In genomic region chr4:103024996-103025395, GRCh38 we compare ENCODE assay signal across 37 cellular contexts. TPM values are rescaled to one million over a fixed set of nuclear protein-coding genes. Genes with fewer than 3 reads are reported as not detected.
"Had no signal": no experiment of that assay in that cellular context is flagged by ENCODE, and none has a peak within 500 bp of the region (broad histone marks: within the 10 kb centered on the region; RNA-seq: fewer than 3 reads in every experiment).

No MANE protein-coding gene starts in this region.

- H3K9me3 Mint-ChIP-seq: activated B cell treated with CpG ODN at 0.5 μM for 24 hours; activated CD4-positive, alpha-beta memory T cell treated with anti-CD3 and anti-CD28 coated beads for 36 hours; activated CD4-positive, alpha-beta T cell treated with anti-CD3 and anti-CD28 coated beads, Interleukin-2, amount 10 ng/mL, durations not matched to agents 7 days and 5 days; activated CD8-positive, alpha-beta T cell treated with anti-CD3 and anti-CD28 coated beads for 36 hours; activated naive CD4-positive, alpha-beta T cell treated with anti-CD3 and anti-CD28 coated beads for 36 hours; activated naive CD4-positive, alpha-beta T cell treated with anti-CD3 and anti-CD28 coated beads, Interleukin-2, amount 50 U/mL, for 72 hours; activated naive CD8-positive, alpha-beta T cell treated with anti-CD3 and anti-CD28 coated beads for 36 hours; activated T-cell treated with anti-CD3 and anti-CD28 coated beads, Interleukin-2, amount 50 U/mL, for 4 hours; activated T-cell treated with anti-CD3 and anti-CD28 coated beads, Interleukin-2, amount 50 U/mL, for 72 hours; activated T-helper 1 cell treated with anti-CD3 and anti-CD28 coated beads, Interleukin-12 subunit alpha, Interleukin-12 subunit beta, Interleukin-2, Interleukin-4 antibody, amounts not matched to agents 30 ng/mL and 10 ng/mL and 1 ng/mL, durations not matched to agents 14 hours and 24 hours and 36 hours; activated T-helper 17 cell treated with anti-CD3 and anti-CD28 coated beads, Interleukin-2, amount 50 U/mL, for 72 hours; T-helper 1 cell treated with Interleukin-12 subunit alpha and Interleukin-12 subunit beta and Interleukin-4 antibody, amounts not matched to agents 30 μg/mL and 1 μg/mL, for 36 hours; T-helper 2 cell treated with Interferon-gamma antibody and Interleukin-4, amounts not matched to agents 5 μg/mL and 100 μg/mL, for 36 hours had no signal

- H3K27me3 Mint-ChIP-seq: activated B cell treated with CpG ODN at 0.5 μM for 24 hours; activated CD4-positive, alpha-beta memory T cell treated with anti-CD3 and anti-CD28 coated beads for 36 hours; activated CD4-positive, alpha-beta T cell treated with anti-CD3 and anti-CD28 coated beads, Interleukin-2, amount 10 ng/mL, durations not matched to agents 7 days and 5 days; activated CD8-positive, alpha-beta T cell treated with anti-CD3 and anti-CD28 coated beads for 36 hours; activated naive CD8-positive, alpha-beta T cell treated with anti-CD3 and anti-CD28 coated beads for 36 hours; activated T-helper 17 cell treated with anti-CD3 and anti-CD28 coated beads, Interleukin-2, amount 50 U/mL, for 72 hours had no signal

- H3K9me3 ChIP-seq: adrenal gland, body of pancreas, breast epithelium had no signal

- H3K4me1 ChIP-seq: adrenal gland, breast epithelium had no signal

- DNase-seq: activated B cell treated with CpG ODN at 0.5 μM for 24 hours; activated CD4-positive, alpha-beta memory T cell treated with anti-CD3 and anti-CD28 coated beads for 36 hours; activated CD4-positive, alpha-beta T cell treated with anti-CD3 and anti-CD28 coated beads for 4 hours; activated CD4-positive, alpha-beta T cell treated with anti-CD3 and anti-CD28 coated beads, Interleukin-2, amount 10 ng/mL, durations not matched to agents 7 days and 5 days; activated CD4-positive, alpha-beta T cell treated with anti-CD3 and anti-CD28 coated beads, Interleukin-2, amount 50 U/mL, for 4 hours; activated CD4-positive, CD25-positive, alpha-beta regulatory T cell treated with anti-CD3 and anti-CD28 coated beads, Interleukin-2, amount 50 U/mL, for 72 hours; activated CD8-positive, alpha-beta memory T cell treated with anti-CD3 and anti-CD28 coated beads, Interleukin-2, amount 50 U/mL, for 4 hours; activated CD8-positive, alpha-beta T cell treated with anti-CD3 and anti-CD28 coated beads for 36 hours; activated effector memory CD4-positive, alpha-beta T cell treated with anti-CD3 and anti-CD28 coated beads, Interleukin-2, amount 50 U/mL, for 16 hours; activated gamma-delta T cell treated with Interleukin-2 at 50 U/mL for 16 hours; activated naive CD4-positive, alpha-beta T cell; activated naive CD4-positive, alpha-beta T cell treated with anti-CD3 and anti-CD28 coated beads for 36 hours; activated naive CD4-positive, alpha-beta T cell treated with anti-CD3 and anti-CD28 coated beads, Interleukin-2, amount 50 U/mL, for 16 hours; activated naive CD8-positive, alpha-beta T cell treated with anti-CD3 and anti-CD28 coated beads for 36 hours; activated T-cell treated with anti-CD3 and anti-CD28 coated beads for 4 hours; activated T-cell treated with anti-CD3 and anti-CD28 coated beads, Interleukin-2, amount 50 U/mL, for 1 hour; activated T-cell treated with anti-CD3 and anti-CD28 coated beads, Interleukin-2, amount 50 U/mL, for 4 hours; activated T-cell treated with anti-CD3 and anti-CD28 coated beads, Interleukin-2, amount 50 U/mL, for 72 hours; adrenal gland; amniotic stem cell; aorta; body of pancreas; brain microvascular endothelial cell; central memory CD4-positive, alpha-beta T cell; cerebellar nuclear complex; T-helper 1 cell; T-helper 2 cell; T-helper 9 cell had no signal

- H3K27me3 ChIP-seq: adrenal gland, body of pancreas, brain microvascular endothelial cell, breast epithelium had no signal

- H3K4me3 Mint-ChIP-seq: activated B cell treated with CpG ODN at 0.5 μM for 24 hours; activated CD4-positive, alpha-beta memory T cell treated with anti-CD3 and anti-CD28 coated beads for 36 hours; activated CD4-positive, alpha-beta T cell treated with anti-CD3 and anti-CD28 coated beads, Interleukin-2, amount 10 ng/mL, durations not matched to agents 7 days and 5 days; activated CD8-positive, alpha-beta T cell treated with anti-CD3 and anti-CD28 coated beads for 36 hours; activated naive CD4-positive, alpha-beta T cell treated with anti-CD3 and anti-CD28 coated beads for 36 hours; activated naive CD8-positive, alpha-beta T cell treated with anti-CD3 and anti-CD28 coated beads for 36 hours; activated T-cell treated with anti-CD3 and anti-CD28 coated beads, Interleukin-2, amount 50 U/mL, for 4 hours; activated T-cell treated with anti-CD3 and anti-CD28 coated beads, Interleukin-2, amount 50 U/mL, for 72 hours; activated T-helper 1 cell treated with anti-CD3 and anti-CD28 coated beads, Interleukin-12 subunit alpha, Interleukin-12 subunit beta, Interleukin-2, Interleukin-4 antibody, amounts not matched to agents 30 ng/mL and 10 ng/mL and 1 ng/mL, durations not matched to agents 14 hours and 24 hours and 36 hours; activated T-helper 17 cell treated with anti-CD3 and anti-CD28 coated beads, Interleukin-2, amount 50 U/mL, for 72 hours; T-helper 1 cell treated with Interleukin-12 subunit alpha and Interleukin-12 subunit beta and Interleukin-4 antibody, amounts not matched to agents 30 μg/mL and 1 μg/mL, for 36 hours; T-helper 2 cell treated with Interferon-gamma antibody and Interleukin-4, amounts not matched to agents 5 μg/mL and 100 μg/mL, for 36 hours had no signal

- FAIRE-seq: astrocyte, TTC549 had no signal

- H3K4me1 Mint-ChIP-seq: activated T-helper 17 cell treated with anti-CD3 and anti-CD28 coated beads, Interleukin-2, amount 50 U/mL, for 72 hours had no signal

- H3K4me3 ChIP-seq: adrenal gland, body of pancreas, breast epithelium had no signal

- H3K36me3 Mint-ChIP-seq: activated naive CD4-positive, alpha-beta T cell treated with anti-CD3 and anti-CD28 coated beads, Interleukin-2, amount 50 U/mL, for 72 hours had no signal

- H3K27ac ChIP-seq: adrenal gland, body of pancreas, brain microvascular endothelial cell, breast epithelium, VCaP had no signal

- ATAC-seq: activated CD8-positive, alpha-beta T cell treated with anti-CD3 and anti-CD28 coated beads for 36 hours; activated naive CD4-positive, alpha-beta T cell treated with anti-CD3 and anti-CD28 coated beads, Interleukin-2, amount 50 U/mL, for 72 hours; activated T-cell treated with anti-CD3 and anti-CD28 coated beads, Interleukin-2, amount 50 U/mL, for 4 hours; activated T-cell treated with anti-CD3 and anti-CD28 coated beads, Interleukin-2, amount 50 U/mL, for 72 hours; activated T-helper 17 cell treated with anti-CD3 and anti-CD28 coated beads, Interleukin-2, amount 50 U/mL, for 72 hours; body of pancreas had no signal

- H3K27ac Mint-ChIP-seq: activated B cell treated with CpG ODN at 0.5 μM for 24 hours; activated CD4-positive, alpha-beta memory T cell treated with anti-CD3 and anti-CD28 coated beads for 36 hours; activated CD8-positive, alpha-beta T cell treated with anti-CD3 and anti-CD28 coated beads for 36 hours; activated naive CD4-positive, alpha-beta T cell treated with anti-CD3 and anti-CD28 coated beads for 36 hours; activated naive CD8-positive, alpha-beta T cell treated with anti-CD3 and anti-CD28 coated beads for 36 hours; activated T-helper 17 cell treated with anti-CD3 and anti-CD28 coated beads, Interleukin-2, amount 50 U/mL, for 72 hours; T-helper 1 cell treated with Interleukin-12 subunit alpha and Interleukin-12 subunit beta and Interleukin-4 antibody, amounts not matched to agents 30 μg/mL and 1 μg/mL, for 36 hours; T-helper 2 cell treated with Interferon-gamma antibody and Interleukin-4, amounts not matched to agents 5 μg/mL and 100 μg/mL, for 36 hours had no signal

- H3K36me3 ChIP-seq: adrenal gland, brain microvascular endothelial cell, breast epithelium had no signal

RNA-seq across cellular contexts. Expression of gene SLC9B1, which starts 5.5 kb away (rescaled TPM):
- total RNA-seq: body of pancreas had no signal
